12 cellular contexts compared by ENCODE assay signal in the genomic region with DNA sequence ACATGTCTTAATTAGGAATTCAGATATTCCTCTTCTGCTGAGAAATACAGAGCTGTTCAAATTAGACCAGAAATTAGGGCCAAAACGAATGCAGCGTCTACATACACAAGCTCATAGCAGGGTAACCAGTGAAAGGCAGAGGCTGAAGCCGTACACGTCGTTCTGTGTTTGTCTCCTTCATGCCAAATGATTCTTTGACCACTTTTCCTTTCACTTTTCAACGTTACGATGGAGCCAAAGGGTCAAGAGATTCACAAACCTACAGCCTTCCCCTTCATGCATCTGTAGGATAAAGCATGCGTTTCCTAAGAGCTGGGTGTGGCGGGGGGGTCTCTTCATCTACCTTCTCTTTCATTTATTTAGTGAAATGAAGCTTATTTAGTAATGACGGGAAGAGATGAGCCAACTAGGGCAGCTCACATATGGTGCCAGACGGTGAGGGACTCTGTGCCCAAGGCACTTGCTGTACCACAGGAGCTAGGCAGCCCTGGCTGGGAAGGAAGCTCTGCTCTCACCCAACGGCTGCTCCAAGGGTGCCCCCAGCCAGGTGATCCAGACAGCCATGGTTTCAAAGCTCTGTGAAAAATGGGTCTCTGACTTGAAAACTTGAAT.
A peak's percentile ranks its signal among the peaks of the same experiment; 100 is the strongest.
DNase-seq lines count a peak whose midpoint lies in the region; ATAC-seq, FAIRE-seq and TF ChIP-seq lines count a peak whose summit lies in the region.
"Had no signal": no experiment of that assay in that cellular context is flagged by ENCODE, and none has a peak within 500 bp of the region (broad histone marks: within the 10 kb centered on the region; RNA-seq: fewer than 3 reads in every experiment).

No MANE protein-coding gene starts in this region.

- TF ChIP-seq EP300 in HepG2 (IDR thresholded peaks at IDR 0.05; ENCODE audit: low read depth in 2 of 2, low read length in 2 of 2) (no peak), HepG2 (CRISPR knock-in tag; IDR thresholded peaks at IDR 0.05; ENCODE audit: borderline replicate concordance) (no peak)

- H4K91ac ChIP-seq in H9 (ENCODE audit: insufficient read length, low read depth, low read length) = no peak overlapping the region

- H3K56ac ChIP-seq in H9 (ENCODE audit: insufficient read length, low read depth, low read length) = no peak overlapping the region

- H2BK120ac ChIP-seq in H9 (ENCODE audit: low read depth, low read length, poor library complexity, severe bottlenecking) = no peak overlapping the region

- peak overlapping the region; percentile 88 to 98 for H3K27ac ChIP-seq in liver (ENCODE audit: low read depth in 1 of 2, low read length in 2 of 2)
- no peak overlapping the region for H3K27ac ChIP-seq in HepG2 (ENCODE audit: extremely low read length, insufficient read depth, low read length)
- no peak overlapping the region for H3K27ac ChIP-seq in mucosa of rectum (ENCODE audit: low read depth in 2 of 2, low read length in 2 of 2)
- H3K27ac ChIP-seq in vagina = peak overlapping the region; percentile 20
- H3K27ac ChIP-seq in hepatocyte = no peak overlapping the region
- no peak overlapping the region for H3K27ac ChIP-seq in H9 (ENCODE audit: insufficient read length, low read depth, low read length)
- H3K27ac ChIP-seq: cardiac muscle cell had no signal

- no peak overlapping the region for H2BK5ac ChIP-seq in H9 (ENCODE audit: insufficient read length, low read length)

- no peak overlapping the region for H3K23ac ChIP-seq in H9 (ENCODE audit: insufficient read length, low read depth, low read length)

- H3K4me3 Mint-ChIP-seq in H9 = no peak overlapping the region
- H3K4me3 Mint-ChIP-seq: T-helper 1 cell treated with Interleukin-12 subunit alpha and Interleukin-12 subunit beta and Interleukin-4 antibody, amounts not matched to agents 30 μg/mL and 1 μg/mL, for 36 hours had no signal

- TF ChIP-seq CTCF in liver (IDR thresholded peaks at IDR 0.05; ENCODE audit: low read depth, low read length, missing input control) (no peak), HepG2 (CRISPR knock-in tag; IDR thresholded peaks at IDR 0.05) (no peak), vagina (IDR thresholded peaks at IDR 0.05) (no peak), hepatocyte (IDR thresholded peaks at IDR 0.05; ENCODE audit: poor library complexity) (no peak), H9 (conservative IDR thresholded peaks at IDR 0.05) (no peak)

- no TSS peak for BruUV-seq in HepG2 (replicated peaks; lab: Mats Ljungman, UMichigan)

- ATAC-seq in HepG2 = no peak

- no peak overlapping the region for H2BK12ac ChIP-seq in H9 (ENCODE audit: insufficient read length, low read depth, low read length)

- H3K4me1 Mint-ChIP-seq in H9 = no peaks in the 10 kb centered on the region

- H2BK15ac ChIP-seq in H9 (ENCODE audit: low read depth, low read length) = no peak overlapping the region

- H3K27me3 ChIP-seq in liver (ENCODE audit: control insufficient read depth in 4 of 4, insufficient read depth in 4 of 4, low read length in 3 of 4) = no peaks in the 10 kb centered on the region
- H3K27me3 ChIP-seq in HepG2 (ENCODE audit: control insufficient read depth in 1 of 2, insufficient read depth in 2 of 2, low read length in 2 of 2) = no peaks in the 10 kb centered on the region
- no peaks in the 10 kb centered on the region for H3K27me3 ChIP-seq in mucosa of rectum (ENCODE audit: control insufficient read depth in 2 of 2, insufficient read depth in 2 of 2, low read length in 2 of 2)
- no peaks in the 10 kb centered on the region for H3K27me3 ChIP-seq in vagina
- no peaks in the 10 kb centered on the region for H3K27me3 ChIP-seq in hepatocyte
- no peaks in the 10 kb centered on the region for H3K27me3 ChIP-seq in H9 (ENCODE audit: insufficient read depth, low read length)
- H3K27me3 ChIP-seq: cardiac muscle cell had no signal

- H3K36me3 ChIP-seq in liver (ENCODE audit: control insufficient read depth in 4 of 4, insufficient read depth in 3 of 4, low read depth in 1 of 4, low read length in 3 of 4) = no peaks in the 10 kb centered on the region
- H3K36me3 ChIP-seq in HepG2 (replicated peaks in 1 of 2; ENCODE audit: control insufficient read depth in 1 of 2, insufficient read depth in 2 of 2, low read length in 2 of 2) = peaks cover 6 to 28% of the 10 kb centered on the region in 2 experiments
- H3K36me3 ChIP-seq in mucosa of rectum (ENCODE audit: control insufficient read depth in 2 of 2, insufficient read depth in 2 of 2, low read length in 2 of 2) = peaks cover 0 to 3% of the 10 kb centered on the region in 2 donors
- no peaks in the 10 kb centered on the region for H3K36me3 ChIP-seq in vagina
- no peaks in the 10 kb centered on the region for H3K36me3 ChIP-seq in hepatocyte (replicated peaks; ENCODE audit: insufficient read depth, low read depth)
- H3K36me3 ChIP-seq: cardiac muscle cell had no signal

- TF ChIP-seq POLR2A in HepG2 (IDR thresholded peaks at IDR 0.05; ENCODE audit: insufficient read depth in 1 of 2, low read depth in 2 of 2, low read length in 2 of 2) (no peak), vagina (IDR thresholded peaks at IDR 0.05) (no peak)

- no peaks in the 10 kb centered on the region; a peak in 1 of 5 replicates for H3K9me3 Mint-ChIP-seq in H9
- H3K9me3 Mint-ChIP-seq: T-helper 1 cell treated with Interleukin-12 subunit alpha and Interleukin-12 subunit beta and Interleukin-4 antibody, amounts not matched to agents 30 μg/mL and 1 μg/mL, for 36 hours had no signal

- no peak overlapping the region for H3K18ac ChIP-seq in H9 (ENCODE audit: insufficient read length, low read depth, low read length)

- H4K20me1 ChIP-seq in HepG2 (ENCODE audit: insufficient read depth, low read length) (no peaks in the 10 kb centered on the region), hepatocyte (ENCODE audit: insufficient read depth, poor library complexity, severe bottlenecking) (no peaks in the 10 kb centered on the region), H9 (ENCODE audit: control insufficient read depth, insufficient read depth, insufficient read length) (no peaks in the 10 kb centered on the region)

- H2BK20ac ChIP-seq in H9 (ENCODE audit: low read depth, low read length, poor library complexity, severe bottlenecking) = no peak overlapping the region

- H2AK5ac ChIP-seq in H9 (ENCODE audit: insufficient read length, low read length) = no peak overlapping the region

- H3K27ac Mint-ChIP-seq in H9 = no peak overlapping the region
- H3K27ac Mint-ChIP-seq: T-helper 1 cell treated with Interleukin-12 subunit alpha and Interleukin-12 subunit beta and Interleukin-4 antibody, amounts not matched to agents 30 μg/mL and 1 μg/mL, for 36 hours had no signal

- DNase-seq in HepG2 (ENCODE audit: low spot score) (no peak), cerebellum (ENCODE audit: low spot score) (peak; percentile 63), vagina (ENCODE audit: extremely low spot score in 2 of 2) (no peak), 8988T (no peak), hepatocyte (ENCODE audit: low spot score) (no peak), H9 (no peak)
- DNase-seq: activated effector memory CD4-positive, alpha-beta T cell treated with Interleukin-2 at 50 U/mL for 16 hours; islet precursor cell had no signal

- no peaks in the 10 kb centered on the region for H3K27me3 Mint-ChIP-seq in H9 (ENCODE audit: low read depth)

- H3K4me2 ChIP-seq in HepG2 (ENCODE audit: low read depth, low read length) (no peak overlapping the region), hepatocyte (no peak overlapping the region), H9 (ENCODE audit: insufficient read depth, insufficient read length, low read length) (no peak overlapping the region)

- H3K4me3 ChIP-seq in liver (ENCODE audit: low read depth in 1 of 3, low read length in 3 of 3) (peak overlapping the region; percentile 29 to 72 (median 48)), HepG2 (replicated peaks in 1 of 3; ENCODE audit: insufficient read depth in 1 of 3, low read depth in 2 of 3, low read length in 3 of 3) (no peak overlapping the region), mucosa of rectum (ENCODE audit: low read length in 2 of 2) (peak overlapping the region; percentile 9 to 63), vagina (no peak overlapping the region), hepatocyte (no peak overlapping the region)
- H3K4me3 ChIP-seq: cardiac muscle cell had no signal

- H3K4ac ChIP-seq in H9 (ENCODE audit: low read depth, low read length) = no peak overlapping the region

- no peaks in the 10 kb centered on the region for H3K9me3 ChIP-seq in liver (ENCODE audit: control insufficient read depth in 4 of 4, low read length in 3 of 4)
- no peaks in the 10 kb centered on the region for H3K9me3 ChIP-seq in HepG2 (ENCODE audit: low read length)
- no peaks in the 10 kb centered on the region for H3K9me3 ChIP-seq in mucosa of rectum (ENCODE audit: control insufficient read depth in 2 of 2, low read length in 2 of 2)
- no peaks in the 10 kb centered on the region for H3K9me3 ChIP-seq in vagina
- no peaks in the 10 kb centered on the region for H3K9me3 ChIP-seq in hepatocyte (ENCODE audit: low read depth)
- H3K9me3 ChIP-seq in H9 (ENCODE audit: control insufficient read depth, low read depth, low read length) = no peaks in the 10 kb centered on the region

- peak in 1 of 2 donors; percentile 30 for TF ChIP-seq RAD21 in liver (IDR thresholded peaks at IDR 0.05)
- no peak for TF ChIP-seq RAD21 in HepG2 (CRISPR knock-in tag; IDR thresholded peaks at IDR 0.05)

- H3K4me1 ChIP-seq in liver (ENCODE audit: control insufficient read depth in 4 of 4, insufficient read depth in 4 of 4, low read length in 3 of 4) (peaks cover 2 to 30% (median 9%) of the 10 kb centered on the region in 4 donors), HepG2 (ENCODE audit: insufficient read depth, low read length) (peaks cover 46% of the 10 kb centered on the region), mucosa of rectum (ENCODE audit: control insufficient read depth in 2 of 2, insufficient read depth in 2 of 2, low read length in 2 of 2) (no peaks in the 10 kb centered on the region), vagina (peaks cover 9% of the 10 kb centered on the region), hepatocyte (ENCODE audit: insufficient read depth) (no peaks in the 10 kb centered on the region), H9 (ENCODE audit: insufficient read depth, low read length) (no peaks in the 10 kb centered on the region)

- in situ Hi-C loops in HepG2 (cut with HindIII; ENCODE audit: extremely low pct_ligation_motif_present, low pct_unique_long_range_greater_than_20kb) = loop anchor here (5.0 kb wide), 1 partner anchor 179 kb away; a partner anchor contains a TSS

- H2AFZ ChIP-seq in HepG2 (ENCODE audit: low read length) (no peak overlapping the region), hepatocyte (no peak overlapping the region), H9 (ENCODE audit: low read length) (no peak overlapping the region)

- H3K23me2 ChIP-seq in H9 (ENCODE audit: insufficient read length, low read depth, low read length, poor library complexity, severe bottlenecking) = no peaks in the 10 kb centered on the region

- H3K9ac ChIP-seq in liver (ENCODE audit: low read depth in 1 of 2, low read length in 2 of 2) = peak overlapping the region; percentile 40 to 96
- no peak overlapping the region for H3K9ac ChIP-seq in HepG2 (ENCODE audit: insufficient read depth, low read depth, low read length)
- no peak overlapping the region for H3K9ac ChIP-seq in mucosa of rectum (ENCODE audit: low read depth in 1 of 2, low read length in 2 of 2)
- H3K9ac ChIP-seq in H9 (ENCODE audit: extremely low read depth, insufficient read length, low read length) = no peak overlapping the region

- WGBS in liver = 29% methylated on average over 12 of the region's 12 CpGs
- WGBS in HepG2 (ENCODE audit: low lambda C conversion rate) = 98% methylated on average over 12 of the region's 12 CpGs
- WGBS in hepatocyte (ENCODE audit: low lambda C conversion rate, missing lambda C conversion rate) = 95% methylated on average over 12 of the region's 12 CpGs
- WGBS in H9 (ENCODE audit: extremely low coverage, insufficient read length, low lambda C conversion rate) = no CpG with 5 or more reads among the region's 12 CpGs

- H3K36me3 Mint-ChIP-seq in H9 (ENCODE audit: insufficient read depth in 1 of 3, low read depth in 3 of 3) = no peaks in the 10 kb centered on the region

- FAIRE-seq in HepG2 (lab: Jason Lieb, UNC) = no peak

- no peaks in the 10 kb centered on the region for H3K79me2 ChIP-seq in HepG2 (ENCODE audit: insufficient read depth, low read length)
- no peaks in the 10 kb centered on the region for H3K79me2 ChIP-seq in hepatocyte
- H3K79me2 ChIP-seq in H9 (ENCODE audit: insufficient read depth, low read length) = no peaks in the 10 kb centered on the region

- H3K9me2 ChIP-seq in hepatocyte (replicated peaks; ENCODE audit: insufficient read depth) = no peaks in the 10 kb centered on the region

- no peak overlapping the region for H4K8ac ChIP-seq in H9 (replicated peaks; ENCODE audit: insufficient read length, low read depth, low read length)

- CTCF ChIA-PET in HepG2 (lab: Yijun Ruan, JAX; ENCODE audit: low intra/inter-chr PET ratio, low total read pairs) = no interaction called here

- H3K14ac ChIP-seq in H9 (ENCODE audit: insufficient read depth, low read length) = no peak overlapping the region

- POLR2A ChIA-PET in HepG2 (lab: Yijun Ruan, JAX) = interaction anchor here (1.3 kb wide), 1 partner anchor 179 kb away, joined by 3 read pairs; no protein-coding TSS in a partner anchor

- no peak overlapping the region for H4K5ac ChIP-seq in H9 (ENCODE audit: insufficient read length, low read depth, low read length)

- no peak overlapping the region for H3T11ph ChIP-seq in H9 (ENCODE audit: low read length)

- intact Hi-C loops in HepG2 (cut with micrococcal nuclease; ENCODE audit: unreplicated experiment) (no loop called here), vagina (cut with DNase I) (no loop called here)

- no peaks in the 10 kb centered on the region for H3K79me1 ChIP-seq in H9 (ENCODE audit: insufficient read depth, low read depth, low read length, poor library complexity, severe bottlenecking)

Comparison
In these comparisons a context has a peak if more than half of its experiments do, and no peak if none do; other contexts are left out.
1. H3K27ac ChIP-seq: peak in liver (2 of 2) and vagina (single experiment); none in HepG2 (single experiment), mucosa of rectum (0 of 2), hepatocyte (single experiment) and H9 (single experiment).
2. H3K4me3 ChIP-seq: peak in liver (3 of 3) and mucosa of rectum (2 of 2); none in HepG2 (0 of 3), vagina (0 of 2) and hepatocyte (single experiment).
3. H3K9ac ChIP-seq: peak in liver (2 of 2); none in HepG2 (single experiment), mucosa of rectum (0 of 2) and H9 (single experiment).